9 cellular contexts compared by ENCODE assay signal in the genomic region with DNA sequence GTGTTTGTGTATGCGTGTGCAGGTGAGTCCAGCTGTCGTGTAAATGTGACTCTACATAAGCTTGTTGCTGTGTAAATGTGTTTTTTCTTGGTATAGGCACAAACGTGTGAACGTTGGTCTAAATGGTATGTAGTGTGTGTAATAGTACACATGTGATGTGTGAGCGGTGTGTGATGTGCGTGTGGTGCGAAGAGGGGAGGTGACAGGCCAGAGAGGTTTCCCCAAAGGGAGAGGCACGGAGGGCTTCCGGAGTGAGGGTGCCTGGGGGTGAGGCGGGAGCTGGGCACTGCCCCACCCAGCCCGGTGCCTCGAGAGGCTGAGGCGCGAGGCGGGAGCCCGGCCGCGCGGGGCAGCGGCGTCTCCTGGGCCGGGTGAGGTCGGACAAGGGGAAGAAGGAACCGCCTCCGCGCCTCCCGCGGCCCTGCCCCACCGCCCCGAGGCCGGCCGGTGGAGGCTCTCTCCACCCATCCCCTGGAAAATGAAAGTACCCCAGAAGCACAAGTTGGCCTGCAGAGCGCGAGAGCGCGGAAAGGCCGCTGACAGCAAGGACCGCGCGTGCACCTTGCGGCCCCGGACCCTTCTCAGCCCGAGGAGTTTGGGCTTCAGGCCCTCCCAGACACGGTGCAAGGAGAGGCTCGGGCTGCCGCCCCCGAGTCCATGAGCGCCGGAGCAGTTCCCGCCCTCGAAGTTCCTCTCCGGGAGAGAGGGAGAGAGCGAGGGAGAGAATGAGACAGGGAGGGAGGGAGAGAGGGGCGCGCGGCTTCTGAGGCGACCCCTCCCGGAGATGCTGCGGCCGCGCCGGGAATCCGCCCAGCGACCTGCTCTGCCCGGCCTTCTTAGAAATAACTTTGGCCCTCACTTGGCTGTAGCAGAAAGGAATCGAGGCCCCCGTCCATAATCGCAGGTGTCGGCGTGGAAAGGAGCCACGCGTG. TPM values are rescaled to one million over a fixed set of nuclear protein-coding genes. Genes with fewer than 3 reads are reported as not detected.
A peak's percentile ranks its signal among the peaks of the same experiment; 100 is the strongest.
DNase-seq lines count a peak whose midpoint lies in the region; ATAC-seq and TF ChIP-seq lines count a peak whose summit lies in the region.
"Had no signal": no experiment of that assay in that cellular context is flagged by ENCODE, and none has a peak within 500 bp of the region (broad histone marks: within the 10 kb centered on the region; RNA-seq: fewer than 3 reads in every experiment).

No MANE protein-coding gene starts in this region.

- H3K4me3 Mint-ChIP-seq in activated T-helper 2 cell treated with anti-CD3 and anti-CD28 coated beads, Interferon-gamma antibody, Interleukin-2, Interleukin-4, amounts not matched to agents 10 μg/mL and 5 μg/mL and 100 μg/mL, durations not matched to agents 14 hours and 24 hours and 36 hours (ENCODE audit: low read depth): peak overlapping the region; percentile 81

- H3K36me3 ChIP-seq in psoas muscle (ENCODE audit: insufficient read depth in 1 of 2, low read depth in 1 of 2): no peaks in the 10 kb centered on the region

- intact Hi-C loops in activated T-helper 2 cell treated with anti-CD3 and anti-CD28 coated beads, Interferon-gamma antibody, Interleukin-2, Interleukin-4, amounts not matched to agents 10 μg/mL and 5 μg/mL and 100 μg/mL, durations not matched to agents 14 hours and 24 hours and 36 hours (cut with micrococcal nuclease): loop anchor here (2.0 to 10.0 kb wide), 3 partner anchors 39 to 377 kb away; no protein-coding TSS in a partner anchor
- intact Hi-C loops in left cardiac atrium (cut with DNase I) (loop anchor here in 1 of 2 donors (10.0 kb wide), 1 partner anchor 407 kb away; no protein-coding TSS in a partner anchor), psoas muscle (cut with DNase I) (loop anchor here (5.0 to 10.0 kb wide), 3 partner anchors 50 to 407 kb away; a partner anchor contains a TSS)

- H3K4me1 ChIP-seq in psoas muscle: peaks cover 22% of the 10 kb centered on the region

- no peak for TF ChIP-seq CTCF in psoas muscle (IDR thresholded peaks at IDR 0.05)

- peak; percentile 63 for DNase-seq in DMS 273 (lab: John Stamatoyannopoulos, UW; ENCODE audit: unreplicated experiment)
- no peak for DNase-seq in DMS 273 treated with DMSO at 0.1 percent for 48 hours (lab: John Stamatoyannopoulos, UW)
- DNase-seq in Jurkat, Clone E6-1 (ENCODE audit: low read depth, low spot score): no peak
- no peak for DNase-seq in activated T-helper 2 cell treated with anti-CD3 and anti-CD28 coated beads, Interferon-gamma antibody, Interleukin-2, Interleukin-4, amounts not matched to agents 10 μg/mL and 5 μg/mL and 100 μg/mL, durations not matched to agents 14 hours and 24 hours and 36 hours (ENCODE audit: low spot score)
- DNase-seq in left cardiac atrium: peak; percentile 47
- DNase-seq in psoas muscle: peak; percentile 31 to 57
- no peak for DNase-seq in GF-D8 (lab: John Stamatoyannopoulos, UW)

- peaks cover 4% of the 10 kb centered on the region for H3K36me3 Mint-ChIP-seq in activated T-helper 2 cell treated with anti-CD3 and anti-CD28 coated beads, Interferon-gamma antibody, Interleukin-2, Interleukin-4, amounts not matched to agents 10 μg/mL and 5 μg/mL and 100 μg/mL, durations not matched to agents 14 hours and 24 hours and 36 hours (ENCODE audit: low read depth)

- H3K27me3 ChIP-seq in psoas muscle (ENCODE audit: insufficient read depth in 3 of 3, low read length in 2 of 3): peaks cover 0 to 94% (median 60%) of the 10 kb centered on the region in 3 donors

- peak overlapping the region; percentile 11 for H3K27ac Mint-ChIP-seq in activated T-helper 2 cell treated with anti-CD3 and anti-CD28 coated beads, Interferon-gamma antibody, Interleukin-2, Interleukin-4, amounts not matched to agents 10 μg/mL and 5 μg/mL and 100 μg/mL, durations not matched to agents 14 hours and 24 hours and 36 hours

- WGBS in psoas muscle, 3 donors: 2% methylated on average over 51 to 72 of the region's 72 CpGs

- peak overlapping the region; percentile 51 for H3K4me3 ChIP-seq in Jurkat, Clone E6-1 (ENCODE audit: low read length)
- H3K4me3 ChIP-seq in psoas muscle: peak overlapping the region; percentile 82

- peak; percentile 36 to 67 for ATAC-seq in left cardiac atrium
- peak; percentile 46 to 67 (median 56) for ATAC-seq in psoas muscle
- no peak for ATAC-seq in GM18861 (IDR thresholded peaks at IDR 0.05; ENCODE audit: unreplicated experiment)

- H3K9me3 ChIP-seq in psoas muscle: no peaks in the 10 kb centered on the region

- no peak overlapping the region for H3K27ac ChIP-seq in psoas muscle
- H3K27ac ChIP-seq: 22Rv1 had no signal

- no peaks in the 10 kb centered on the region for H3K9me3 Mint-ChIP-seq in activated T-helper 2 cell treated with anti-CD3 and anti-CD28 coated beads, Interferon-gamma antibody, Interleukin-2, Interleukin-4, amounts not matched to agents 10 μg/mL and 5 μg/mL and 100 μg/mL, durations not matched to agents 14 hours and 24 hours and 36 hours

- H3K27me3 Mint-ChIP-seq in activated T-helper 2 cell treated with anti-CD3 and anti-CD28 coated beads, Interferon-gamma antibody, Interleukin-2, Interleukin-4, amounts not matched to agents 10 μg/mL and 5 μg/mL and 100 μg/mL, durations not matched to agents 14 hours and 24 hours and 36 hours (ENCODE audit: low read depth): peaks cover 88% of the 10 kb centered on the region

- peaks cover 32% of the 10 kb centered on the region for H3K4me1 Mint-ChIP-seq in activated T-helper 2 cell treated with anti-CD3 and anti-CD28 coated beads, Interferon-gamma antibody, Interleukin-2, Interleukin-4, amounts not matched to agents 10 μg/mL and 5 μg/mL and 100 μg/mL, durations not matched to agents 14 hours and 24 hours and 36 hours (ENCODE audit: low read depth)

RNA-seq across cellular contexts. Expression of a gene that starts 43.2 kb away (rescaled TPM):
- polyA plus RNA-seq in Jurkat, Clone E6-1 (2012; ENCODE audit: insufficient read depth, insufficient read length): 24.9 TPM
- total RNA-seq in activated T-helper 2 cell treated with anti-CD3 and anti-CD28 coated beads, Interferon-gamma antibody, Interleukin-2, Interleukin-4, amounts not matched to agents 10 μg/mL and 5 μg/mL and 100 μg/mL, durations not matched to agents 14 hours and 24 hours and 36 hours: 15.5 and 16.4 TPM in 2 replicates
- total RNA-seq in left cardiac atrium (10 to 100 TPM; 47.6 to 57.9 TPM), psoas muscle (10 to 100 TPM; 21.6 to 29.6 (median 24.1) TPM)
- polyA plus RNA-seq in psoas muscle: 10 to 100 TPM; 15.6 to 29.8 (median 22.2) TPM

RNA-seq across cellular contexts. Expression of a gene that starts 48.1 kb away (rescaled TPM):
- polyA plus RNA-seq in Jurkat, Clone E6-1 (2012; ENCODE audit: insufficient read depth, insufficient read length): not detected
- total RNA-seq in activated T-helper 2 cell treated with anti-CD3 and anti-CD28 coated beads, Interferon-gamma antibody, Interleukin-2, Interleukin-4, amounts not matched to agents 10 μg/mL and 5 μg/mL and 100 μg/mL, durations not matched to agents 14 hours and 24 hours and 36 hours: not detected in 2 replicates
- total RNA-seq in left cardiac atrium: not detected
- total RNA-seq in psoas muscle: not detected
- under 1 TPM in 1 of 3 donors, not detected in 2; 0.01 TPM for polyA plus RNA-seq in psoas muscle

Comparison
In these comparisons a context has a peak if more than half of its experiments do, and no peak if none do; other contexts are left out.
1. DNase-seq: peak in DMS 273 (single experiment), left cardiac atrium (single experiment) and psoas muscle (2 of 2); none in DMS 273 treated with DMSO at 0.1 percent for 48 hours (single experiment), Jurkat, Clone E6-1 (single experiment), activated T-helper 2 cell treated with anti-CD3 and anti-CD28 coated beads, Interferon-gamma antibody, Interleukin-2, Interleukin-4, amounts not matched to agents 10 μg/mL and 5 μg/mL and 100 μg/mL, durations not matched to agents 14 hours and 24 hours and 36 hours (single experiment) and GF-D8 (single experiment).